8 cellular contexts compared by ENCODE assay signal in the genomic region with DNA sequence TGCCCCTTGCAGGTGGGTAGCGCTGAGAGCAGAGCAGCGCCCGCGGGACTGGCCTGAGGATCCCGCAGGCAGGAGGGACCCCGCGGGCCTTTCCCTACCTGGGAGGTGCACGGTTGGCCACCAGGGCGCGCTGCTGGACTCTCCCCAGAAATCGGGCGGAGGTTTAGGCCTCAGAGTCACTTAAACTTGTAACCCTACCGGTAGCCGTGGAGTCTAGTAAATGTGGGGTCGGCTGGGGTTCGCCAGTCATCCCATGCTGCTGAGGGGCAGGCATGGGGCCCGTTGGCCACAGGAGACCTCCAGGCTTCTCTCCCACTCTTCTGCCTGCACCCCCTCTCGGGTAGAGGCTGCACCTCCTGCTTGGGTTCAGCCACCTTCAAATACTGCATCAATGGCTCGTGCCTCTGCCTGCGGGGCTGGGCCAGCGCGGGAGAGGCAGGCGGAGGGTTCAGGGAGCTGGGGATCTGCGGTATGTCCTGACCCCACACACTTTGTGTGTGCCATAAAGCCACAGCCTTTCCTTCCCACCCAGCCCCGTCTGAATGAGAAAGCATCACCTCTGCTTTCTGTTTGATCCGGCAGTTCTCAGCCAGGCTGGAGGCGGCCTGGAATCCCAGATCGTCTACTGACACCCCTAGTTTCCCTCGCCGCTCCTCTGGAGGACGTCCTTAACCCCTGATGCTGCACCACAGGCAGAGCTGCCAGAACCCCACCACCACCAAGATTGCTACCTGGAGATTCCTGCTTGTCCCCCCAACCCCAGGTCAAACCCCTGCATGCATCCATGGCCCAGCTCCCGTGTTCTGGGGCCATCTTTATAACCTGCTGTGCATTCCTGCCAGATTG. TPM values are rescaled to one million over a fixed set of nuclear protein-coding genes. Genes with fewer than 3 reads are reported as not detected.
A peak's percentile ranks its signal among the peaks of the same experiment; 100 is the strongest.
DNase-seq lines count a peak whose midpoint lies in the region; ATAC-seq and TF ChIP-seq lines count a peak whose summit lies in the region.

No MANE protein-coding gene starts in this region.

- H3K27me3 Mint-ChIP-seq in CD8-positive, alpha-beta T cell (ENCODE audit: low read depth): peaks cover 4% of the 10 kb centered on the region

- no peaks in the 10 kb centered on the region for H3K9me3 ChIP-seq in CD8-positive, alpha-beta T cell (ENCODE audit: low read length)
- no peaks in the 10 kb centered on the region for H3K9me3 ChIP-seq in testis

- intact Hi-C loops in CD8-positive, alpha-beta T cell (cut with DNase I, micrococcal nuclease): loop anchor here (1.0 to 5.0 kb wide), 5 partner anchors 13 to 341 kb away; partner anchors contain the start of genes AHCYL1 (in 2 of the 2), GSTM1 (in 2 of the 2) and GSTM4 (in 1 of the 2)
- intact Hi-C loops in testis (cut with DNase I; ENCODE audit: low total_unique reads): loop anchor here (5.0 kb wide), 1 partner anchor 129 kb away; no protein-coding TSS in a partner anchor

- peak; percentile 81 for TF ChIP-seq CTCF in CD8-positive, alpha-beta T cell (IDR thresholded peaks at IDR 0.05)
- peak in 2 of 3 donors; percentile 36 to 55 for TF ChIP-seq CTCF in omental fat pad (IDR thresholded peaks at IDR 0.05)
- TF ChIP-seq CTCF in testis (IDR thresholded peaks at IDR 0.05): peak; percentile 75 to 84 (median 83)

- H3K27ac Mint-ChIP-seq in CD8-positive, alpha-beta T cell: peak overlapping the region; percentile 45

- POLR2A ChIA-PET in CD8-positive, alpha-beta T cell (lab: Charles Lee): no interaction called here

- peaks cover 13% of the 10 kb centered on the region for H3K4me1 ChIP-seq in CD8-positive, alpha-beta T cell (ENCODE audit: insufficient read depth, low read length)
- peaks cover 7% of the 10 kb centered on the region for H3K4me1 ChIP-seq in testis

- no peak overlapping the region for H3K4me3 ChIP-seq in CD8-positive, alpha-beta T cell (ENCODE audit: low read depth, low read length)
- H3K4me3 ChIP-seq in testis: no peak overlapping the region

- no peaks in the 10 kb centered on the region for H3K36me3 Mint-ChIP-seq in CD8-positive, alpha-beta T cell

- TF ChIP-seq POLR2A in testis (IDR thresholded peaks at IDR 0.05): no peak

- no peaks in the 10 kb centered on the region for H3K27me3 ChIP-seq in CD8-positive, alpha-beta T cell (ENCODE audit: insufficient read depth, low read length)
- no peaks in the 10 kb centered on the region for H3K27me3 ChIP-seq in testis

- no peak overlapping the region for H3K27ac ChIP-seq in CD8-positive, alpha-beta T cell (ENCODE audit: low read depth, low read length)
- peak overlapping the region in 1 of 2 donors; percentile 28 for H3K27ac ChIP-seq in testis

- ATAC-seq in CD8-positive, alpha-beta T cell: peak; percentile 94
- ATAC-seq in GM21360 (IDR thresholded peaks at IDR 0.05; ENCODE audit: unreplicated experiment) (peak; percentile 75), HG03565 (IDR thresholded peaks at IDR 0.05; ENCODE audit: unreplicated experiment) (peak; percentile 52), omental fat pad (ENCODE audit: low FRiP score) (peak; percentile 92)

- no peaks in the 10 kb centered on the region for H3K9me3 Mint-ChIP-seq in CD8-positive, alpha-beta T cell

- peak; percentile 73 to 94 (median 86) for DNase-seq in CD8-positive, alpha-beta T cell
- peak; percentile 20 for DNase-seq in OCI-M2 (lab: John Stamatoyannopoulos, UW; ENCODE audit: unreplicated experiment)
- DNase-seq in activated T-cell treated with anti-CD3 and anti-CD28 coated beads, Interleukin-2, amount 50 U/mL, for 1 hour: peak; percentile 89
- peak; percentile 47 for DNase-seq in fibroblast of peridontal ligament (ENCODE audit: extremely low read depth)
- DNase-seq in omental fat pad (ENCODE audit: low spot score): peak; percentile 70
- peak; percentile 87 for DNase-seq in testis

- WGBS in testis, 2 donors: 32 to 34% methylated on average over 21 to 32 of the region's 32 CpGs

- H3K36me3 ChIP-seq in CD8-positive, alpha-beta T cell (ENCODE audit: insufficient read depth, low read length): no peaks in the 10 kb centered on the region
- H3K36me3 ChIP-seq in testis (ENCODE audit: low read depth, missing control alignments): no peaks in the 10 kb centered on the region

- CTCF ChIA-PET in CD8-positive, alpha-beta T cell (lab: Charles Lee): interaction anchor here (0.8 to 11.9 kb wide), 16 partner anchors 9 to 368 kb away, joined by 3 to 316 read pairs (median 6); partner anchors contain the start of genes AMPD2, GNAI3, GNAT2 and GSTM1

- no peak overlapping the region for H3K4me3 Mint-ChIP-seq in CD8-positive, alpha-beta T cell

- peaks cover 6% of the 10 kb centered on the region for H3K4me1 Mint-ChIP-seq in CD8-positive, alpha-beta T cell (ENCODE audit: low read depth)

RNA-seq across cellular contexts. Expression of gene GSTM4, which starts 12.3 kb away (rescaled TPM):
- 10 to 100 TPM in 1 of 2 experiments, 1 to 10 TPM in 1; 9.5 to 10.5 TPM for total RNA-seq in CD8-positive, alpha-beta T cell
- total RNA-seq in omental fat pad (10 to 100 TPM; 14.7 to 29.8 (median 20.8) TPM), testis (10 to 100 TPM; 58.6 to 61.8 TPM)
- 42.0 TPM for polyA plus RNA-seq in testis (ENCODE audit: insufficient read depth, low read depth, low replicate concordance)

RNA-seq across cellular contexts. Expression of gene AMPD2, which starts 24.0 kb away (rescaled TPM):
- 100 to 1,000 TPM; 137 to 140 TPM for total RNA-seq in CD8-positive, alpha-beta T cell
- total RNA-seq in omental fat pad: 10 to 100 TPM; 33.8 to 88.1 (median 68.6) TPM
- total RNA-seq in testis: 10 to 100 TPM; 54.4 to 54.5 TPM
- 35.0 TPM for polyA plus RNA-seq in testis (ENCODE audit: insufficient read depth, low read depth, low replicate concordance)

RNA-seq across cellular contexts. Expression of gene GNAT2, which starts 24.2 kb away (rescaled TPM):
- not detected for total RNA-seq in CD8-positive, alpha-beta T cell
- total RNA-seq in omental fat pad: not detected
- 1 to 10 TPM; 2.8 to 3.0 TPM for total RNA-seq in testis
- polyA plus RNA-seq in testis (ENCODE audit: insufficient read depth, low read depth, low replicate concordance): 4.1 TPM

RNA-seq across cellular contexts. Expression of gene GSTM2, which starts 24.2 kb away (rescaled TPM):
- total RNA-seq in CD8-positive, alpha-beta T cell: 100 to 1,000 TPM in 1 of 2 experiments, 10 to 100 TPM in 1; 94.0 to 100 TPM
- total RNA-seq in omental fat pad: 10 to 100 TPM; 35.3 to 74.7 (median 52.2) TPM
- total RNA-seq in testis: 100 to 1,000 TPM in 1 of 2 donors, 10 to 100 TPM in 1; 83.2 to 131 TPM
- polyA plus RNA-seq in testis (ENCODE audit: insufficient read depth, low read depth, low replicate concordance): 68.0 TPM

RNA-seq across cellular contexts. Expression of gene GSTM1, which starts 44.0 kb away (rescaled TPM):
- 10 to 100 TPM; 11.5 to 14.0 TPM for total RNA-seq in CD8-positive, alpha-beta T cell
- 10 to 100 TPM in 1 of 4 donors, not detected in 3; 19.3 TPM for total RNA-seq in omental fat pad
- not detected for total RNA-seq in testis
- polyA plus RNA-seq in testis (ENCODE audit: insufficient read depth, low read depth, low replicate concordance): not detected

Comparison
In these comparisons a context has a peak if more than half of its experiments do, and no peak if none do; other contexts are left out.
1. DNase-seq: peak in every context shown above with its lines; median percentile 89 in activated T-cell treated with anti-CD3 and anti-CD28 coated beads, Interleukin-2, amount 50 U/mL, for 1 hour; 87 in testis; 86 in CD8-positive, alpha-beta T cell; 70 in omental fat pad; 47 in fibroblast of peridontal ligament; 20 in OCI-M2.